Comparison of ENCODE assay signal across 1 cellular context in genomic region chr3:142962520-142963265, GRCh38.
TF ChIP-seq lines count a peak whose summit lies in the region.

No MANE protein-coding gene starts in this region.

TF ChIP-seq in HepG2, 621 proteins besides CTCF, POLR2A, EP300 and RAD21 (continues in another document):
- TF ChIP-seq SNAPC2 (CRISPR knock-in tag; IDR thresholded peaks at IDR 0.05) (no peak), ZNF580 (CRISPR knock-in tag; IDR thresholded peaks at IDR 0.05; ENCODE audit: borderline replicate concordance, low read depth) (no peak), ZSCAN22 (CRISPR knock-in tag; IDR thresholded peaks at IDR 0.05) (no peak; the same call in 1 of the 2 replicates), MXI1 (IDR thresholded peaks at IDR 0.05; ENCODE audit: borderline replicate concordance, low read depth, low read length) (no peak), HOXA3 (CRISPR knock-in tag; IDR thresholded peaks at IDR 0.05) (peak; percentile 94), MEIS1 (CRISPR knock-in tag; IDR thresholded peaks at IDR 0.05; ENCODE audit: borderline replicate concordance) (peak; percentile 80; the same call in 1 of the 2 replicates), ZNF382 (CRISPR knock-in tag; IDR thresholded peaks at IDR 0.05; ENCODE audit: borderline replicate concordance) (no peak), ZNF18 (CRISPR knock-in tag; IDR thresholded peaks at IDR 0.05; ENCODE audit: insufficient replicate concordance) (peak; percentile 55), ZNF281 (CRISPR knock-in tag; IDR thresholded peaks at IDR 0.05; ENCODE audit: borderline replicate concordance) (no peak), HDAC1 (CRISPR knock-in tag; IDR thresholded peaks at IDR 0.05) (peak; percentile 61), GLI4 (CRISPR knock-in tag; IDR thresholded peaks at IDR 0.05; ENCODE audit: borderline replicate concordance) (0 out of 2 replicates have a peak, but pooled peaks have one; percentile 28), FOXA3 (CRISPR knock-in tag; IDR thresholded peaks at IDR 0.05) (no peak), SRSF9 (IDR thresholded peaks at IDR 0.05; ENCODE audit: borderline replicate concordance, insufficient read depth, low read depth, low read length, poor library complexity, severe bottlenecking) (no peak), SRF (IDR thresholded peaks at IDR 0.05; ENCODE audit: low read depth, low read length) (no peak), ZNF432 (CRISPR knock-in tag; IDR thresholded peaks at IDR 0.05; ENCODE audit: borderline replicate concordance) (no peak), ZNF10 (CRISPR knock-in tag; IDR thresholded peaks at IDR 0.05; ENCODE audit: borderline replicate concordance, low read depth) (no peak), RXRA (CRISPR knock-in tag; IDR thresholded peaks at IDR 0.05) (peak; percentile 52; the same call in 1 of the 2 replicates), RNF2 (conservative IDR thresholded peaks at IDR 0.05; ENCODE audit: low read depth) (no peak), PRDM15 (CRISPR knock-in tag; IDR thresholded peaks at IDR 0.05) (no peak), HIC2 (CRISPR knock-in tag; IDR thresholded peaks at IDR 0.05; ENCODE audit: low read depth) (no peak; the same call in 1 of the 2 replicates), ZNF770 (CRISPR knock-in tag; IDR thresholded peaks at IDR 0.05) (no peak), ZNF17 (CRISPR knock-in tag; IDR thresholded peaks at IDR 0.05) (no peak), ZBTB2 (CRISPR knock-in tag; IDR thresholded peaks at IDR 0.05; ENCODE audit: low read depth) (no peak), TOPORS (CRISPR knock-in tag; IDR thresholded peaks at IDR 0.05) (peak; percentile 70; the same call in 1 of the 2 replicates), ZNF749 (CRISPR knock-in tag; IDR thresholded peaks at IDR 0.05; ENCODE audit: borderline replicate concordance) (no peak), GMEB2 (CRISPR knock-in tag; IDR thresholded peaks at IDR 0.05; ENCODE audit: low read depth) (no peak), ZNF329 (CRISPR knock-in tag; IDR thresholded peaks at IDR 0.05; ENCODE audit: low read depth) (peak; percentile 88), ZNF687 (CRISPR knock-in tag; IDR thresholded peaks at IDR 0.05) (peak; percentile 99), ZNF747 (CRISPR knock-in tag; IDR thresholded peaks at IDR 0.05; ENCODE audit: borderline replicate concordance) (no peak; the same call in 1 of the 2 replicates), ZNF34 (CRISPR knock-in tag; IDR thresholded peaks at IDR 0.05; ENCODE audit: borderline replicate concordance) (no peak), RBAK (CRISPR knock-in tag; IDR thresholded peaks at IDR 0.05) (no peak), ZNF768 (CRISPR knock-in tag; IDR thresholded peaks at IDR 0.05) (peak; percentile 63; the same call in 1 of the 2 replicates), MAFF (IDR thresholded peaks at IDR 0.05; ENCODE audit: low read depth, low read length) (no peak), ELF3 (CRISPR knock-in tag; IDR thresholded peaks at IDR 0.05) (no peak), NFKB2 (CRISPR knock-in tag; IDR thresholded peaks at IDR 0.05; ENCODE audit: borderline replicate concordance) (peak; percentile 39; the same call in 1 of the 2 replicates), ZZZ3 (CRISPR knock-in tag; IDR thresholded peaks at IDR 0.05; ENCODE audit: borderline replicate concordance) (peak; percentile 69; the same call in 1 of the 2 replicates), PPARG (CRISPR knock-in tag; conservative IDR thresholded peaks at IDR 0.05) (no peak), BRCA1 (CRISPR knock-in tag; IDR thresholded peaks at IDR 0.05) (no peak)
